In the genomic region with DNA sequence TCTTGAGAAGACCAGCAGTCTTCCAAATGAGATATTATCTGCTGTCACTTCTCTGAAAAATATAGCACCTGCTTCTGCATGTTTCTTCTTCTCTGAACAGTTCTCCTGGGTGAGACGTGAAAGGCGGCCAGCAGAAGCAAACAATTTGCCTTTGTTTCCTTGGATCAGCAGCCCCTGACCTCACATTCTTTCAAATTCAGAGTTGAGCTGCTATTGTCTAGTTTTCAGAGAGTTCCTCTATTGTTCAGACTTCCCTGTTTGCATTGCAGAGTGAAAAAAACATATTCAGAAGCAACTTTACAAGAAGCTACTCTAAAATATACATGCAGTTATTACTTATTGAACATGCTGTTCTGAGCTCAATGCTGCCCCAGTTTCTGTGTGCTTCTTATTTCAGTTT, we compare ENCODE assay signal across 26 cellular contexts.
DNase-seq lines count a peak whose midpoint lies in the region; ATAC-seq and TF ChIP-seq lines count a peak whose summit lies in the region.
"Had no signal": no experiment of that assay in that cellular context is flagged by ENCODE, and none has a peak within 500 bp of the region (broad histone marks: within the 10 kb centered on the region; RNA-seq: fewer than 3 reads in every experiment).

No MANE protein-coding gene starts in this region.

- no peak for TF ChIP-seq CTCF in endothelial cell (IDR thresholded peaks at IDR 0.05; ENCODE audit: unreplicated experiment)
- no peak for TF ChIP-seq CTCF in mesothelial cell of epicardium (IDR thresholded peaks at IDR 0.05; ENCODE audit: unreplicated experiment)

- no peaks in the 10 kb centered on the region for H3K9me3 Mint-ChIP-seq in endothelial cell (ENCODE audit: unreplicated experiment)
- H3K9me3 Mint-ChIP-seq in mesothelial cell of epicardium = peaks cover 21% of the 10 kb centered on the region
- H3K9me3 Mint-ChIP-seq in natural killer cell treated with Interleukin-12 subunit alpha and Interleukin-12 subunit beta and Interleukin-15 and Interleukin-18, amount 100 ng/mL, for 72 hours = peaks cover 7% of the 10 kb centered on the region
- H3K9me3 Mint-ChIP-seq: activated naive CD4-positive, alpha-beta T cell treated with anti-CD3 and anti-CD28 coated beads, Interleukin-2, amount 50 U/mL, for 24 hours had no signal

- H3K36me3 Mint-ChIP-seq in endothelial cell (ENCODE audit: low read depth, unreplicated experiment) (no peaks in the 10 kb centered on the region), mesothelial cell of epicardium (peaks cover 15% of the 10 kb centered on the region)
- H3K36me3 Mint-ChIP-seq in natural killer cell treated with Interleukin-12 subunit alpha and Interleukin-12 subunit beta and Interleukin-15 and Interleukin-18, amount 100 ng/mL, for 72 hours = no peaks in the 10 kb centered on the region
- H3K36me3 Mint-ChIP-seq: activated naive CD4-positive, alpha-beta T cell treated with anti-CD3 and anti-CD28 coated beads, Interleukin-2, amount 50 U/mL, for 24 hours; stimulated activated effector memory CD8-positive, alpha-beta T cell treated with anti-CD3 and anti-CD28 coated beads, Interleukin-12 subunit alpha, Interleukin-12 subunit beta, amount 100 ng/mL, for 72 hours had no signal

- ATAC-seq in GM21447 (IDR thresholded peaks at IDR 0.05; ENCODE audit: unreplicated experiment) = no peak
- ATAC-seq in GM18873 (IDR thresholded peaks at IDR 0.05; ENCODE audit: low FRiP score, unreplicated experiment) = no peak
- ATAC-seq in GM19324 (IDR thresholded peaks at IDR 0.05; ENCODE audit: low FRiP score, unreplicated experiment) = no peak
- ATAC-seq in natural killer cell treated with Interleukin-12 subunit alpha and Interleukin-12 subunit beta and Interleukin-15 and Interleukin-18, amount 100 ng/mL, for 72 hours = no peak
- ATAC-seq: activated CD8-positive, alpha-beta T cell treated with anti-CD3 and anti-CD28 coated beads for 36 hours; HCT116; left lobe of liver; PC-3; Right ventricle myocardium inferior; stimulated activated effector memory CD8-positive, alpha-beta T cell treated with anti-CD3 and anti-CD28 coated beads, Interleukin-12 subunit alpha, Interleukin-12 subunit beta, amount 100 ng/mL, for 72 hours had no signal

- in situ Hi-C loops in SK-MEL-5 (cut with HindIII; ENCODE audit: low pct_unique_long_range_greater_than_20kb, low sequenced_read_pairs) = no loop called here

- H3K4me3 Mint-ChIP-seq in endothelial cell (ENCODE audit: unreplicated experiment) = no peak overlapping the region
- H3K4me3 Mint-ChIP-seq in mesothelial cell of epicardium = no peak overlapping the region
- no peak overlapping the region for H3K4me3 Mint-ChIP-seq in natural killer cell treated with Interleukin-12 subunit alpha and Interleukin-12 subunit beta and Interleukin-15 and Interleukin-18, amount 100 ng/mL, for 72 hours
- H3K4me3 Mint-ChIP-seq: activated CD8-positive, alpha-beta T cell treated with anti-CD3 and anti-CD28 coated beads for 36 hours; activated naive CD4-positive, alpha-beta T cell treated with anti-CD3 and anti-CD28 coated beads, Interleukin-2, amount 50 U/mL, for 24 hours; stimulated activated effector memory CD8-positive, alpha-beta T cell treated with anti-CD3 and anti-CD28 coated beads, Interleukin-12 subunit alpha, Interleukin-12 subunit beta, amount 100 ng/mL, for 72 hours; type B pancreatic cell had no signal

- DNase-seq in SK-MEL-5 (ENCODE audit: low read depth, low spot score) (peak; percentile 50), endothelial cell (ENCODE audit: low spot score) (no peak), mesothelial cell of epicardium (ENCODE audit: low spot score in 2 of 2, unreplicated experiment in 2 of 2) (no peak), superior temporal gyrus (ENCODE audit: extremely low spot score) (peak; percentile 88)
- DNase-seq in natural killer cell treated with Interleukin-12 subunit alpha and Interleukin-12 subunit beta and Interleukin-15 and Interleukin-18, amount 100 ng/mL, for 72 hours (ENCODE audit: low spot score) = no peak
- DNase-seq: activated CD4-positive, CD25-positive, alpha-beta regulatory T cell treated with anti-CD3 and anti-CD28 coated beads, Interleukin-2, amount 50 U/mL, for 72 hours; activated CD8-positive, alpha-beta T cell treated with anti-CD3 and anti-CD28 coated beads for 36 hours; cortex of kidney; DMS153; mesenchymal stem cell; MV-4-11; NCI-H1436; NCI-H2081 treated with DMSO at 0.1 percent for 48 hours; NCI-H226; NCI-H526 treated with DMSO at 0.1 percent for 48 hours; PC-3; stimulated activated CD4-positive, alpha-beta T cell treated with anti-CD3 and anti-CD28 coated beads, Interleukin-15, amount 100 ng/mL, for 24 hours had no signal

- H3K27me3 Mint-ChIP-seq in endothelial cell (ENCODE audit: unreplicated experiment) = no peaks in the 10 kb centered on the region
- no peaks in the 10 kb centered on the region for H3K27me3 Mint-ChIP-seq in mesothelial cell of epicardium (ENCODE audit: low read depth)
- H3K27me3 Mint-ChIP-seq in natural killer cell treated with Interleukin-12 subunit alpha and Interleukin-12 subunit beta and Interleukin-15 and Interleukin-18, amount 100 ng/mL, for 72 hours = no peaks in the 10 kb centered on the region
- H3K27me3 Mint-ChIP-seq: activated CD8-positive, alpha-beta T cell treated with anti-CD3 and anti-CD28 coated beads for 36 hours; activated naive CD4-positive, alpha-beta T cell treated with anti-CD3 and anti-CD28 coated beads, Interleukin-2, amount 50 U/mL, for 24 hours; type B pancreatic cell had no signal

- peak overlapping the region; percentile 1 for H3K27ac Mint-ChIP-seq in endothelial cell (ENCODE audit: unreplicated experiment)
- H3K27ac Mint-ChIP-seq in mesothelial cell of epicardium = peak overlapping the region; percentile 7
- no peak overlapping the region for H3K27ac Mint-ChIP-seq in natural killer cell treated with Interleukin-12 subunit alpha and Interleukin-12 subunit beta and Interleukin-15 and Interleukin-18, amount 100 ng/mL, for 72 hours
- H3K27ac Mint-ChIP-seq: activated CD8-positive, alpha-beta T cell treated with anti-CD3 and anti-CD28 coated beads for 36 hours; activated naive CD4-positive, alpha-beta T cell treated with anti-CD3 and anti-CD28 coated beads, Interleukin-2, amount 50 U/mL, for 24 hours; stimulated activated effector memory CD8-positive, alpha-beta T cell treated with anti-CD3 and anti-CD28 coated beads, Interleukin-12 subunit alpha, Interleukin-12 subunit beta, amount 100 ng/mL, for 72 hours; type B pancreatic cell had no signal

- H3K4me1 Mint-ChIP-seq in endothelial cell (ENCODE audit: unreplicated experiment) = peaks cover 8% of the 10 kb centered on the region
- peaks cover 15% of the 10 kb centered on the region for H3K4me1 Mint-ChIP-seq in mesothelial cell of epicardium
- no peaks in the 10 kb centered on the region for H3K4me1 Mint-ChIP-seq in natural killer cell treated with Interleukin-12 subunit alpha and Interleukin-12 subunit beta and Interleukin-15 and Interleukin-18, amount 100 ng/mL, for 72 hours (ENCODE audit: low read depth in 2 of 2)
- H3K4me1 Mint-ChIP-seq: activated naive CD4-positive, alpha-beta T cell treated with anti-CD3 and anti-CD28 coated beads, Interleukin-2, amount 50 U/mL, for 24 hours; stimulated activated effector memory CD8-positive, alpha-beta T cell treated with anti-CD3 and anti-CD28 coated beads, Interleukin-12 subunit alpha, Interleukin-12 subunit beta, amount 100 ng/mL, for 72 hours had no signal

Comparison
In these comparisons a context has a peak if more than half of its experiments do, and no peak if none do; other contexts are left out.
1. DNase-seq: peak in SK-MEL-5 (single experiment) and superior temporal gyrus (single experiment); none in endothelial cell (single experiment), mesothelial cell of epicardium (0 of 2) and natural killer cell treated with Interleukin-12 subunit alpha and Interleukin-12 subunit beta and Interleukin-15 and Interleukin-18, amount 100 ng/mL, for 72 hours (single experiment).
2. H3K27ac Mint-ChIP-seq: peak in endothelial cell (single experiment) and mesothelial cell of epicardium (single experiment); none in natural killer cell treated with Interleukin-12 subunit alpha and Interleukin-12 subunit beta and Interleukin-15 and Interleukin-18, amount 100 ng/mL, for 72 hours (0 of 2).